ENCODE assay signal across 8 cellular contexts in genomic region chr12:49838973-49839633, GRCh38.
A peak's percentile ranks its signal among the peaks of the same experiment; 100 is the strongest.
DNase-seq lines count a peak whose midpoint lies in the region; ATAC-seq and TF ChIP-seq lines count a peak whose summit lies in the region.

No MANE protein-coding gene starts in this region.

- H3K27me3 ChIP-seq in RWPE2 (ENCODE audit: insufficient read depth, poor library complexity, severe bottlenecking) (no peaks in the 10 kb centered on the region), neutrophil (no peaks in the 10 kb centered on the region)

- no peaks in the 10 kb centered on the region for H3K27me3 Mint-ChIP-seq in effector memory CD8-positive, alpha-beta T cell

- DNase-seq in NCI-H2196 (lab: John Stamatoyannopoulos, UW; ENCODE audit: unreplicated experiment) (peak; percentile 47), NCI-H2196 treated with DMSO at 0.1 percent for 48 hours (lab: John Stamatoyannopoulos, UW; ENCODE audit: unreplicated experiment) (no peak), HFF-Myc (ENCODE audit: extremely low read depth, low read depth) (no peak), RWPE2 (ENCODE audit: low spot score) (no peak)
- peak; percentile 35 to 45 (median 40) for DNase-seq in effector memory CD8-positive, alpha-beta T cell
- no peak for DNase-seq in NK-92 treated with Interleukin-12 subunit alpha and Interleukin-12 subunit beta, amount 100 ng/mL, for 24 hours (lab: John Stamatoyannopoulos, UW)

- peak; percentile 68 for TF ChIP-seq CTCF in HFF-Myc (IDR thresholded peaks at IDR 0.05; ENCODE audit: low read depth, low read length, missing control alignments)
- peak; percentile 77 for TF ChIP-seq CTCF in RWPE2 (IDR thresholded peaks at IDR 0.05; ENCODE audit: poor library complexity, severe bottlenecking)
- peak; percentile 74 for TF ChIP-seq CTCF in neutrophil (IDR thresholded peaks at IDR 0.05)

- H3K9me3 Mint-ChIP-seq in effector memory CD8-positive, alpha-beta T cell = no peaks in the 10 kb centered on the region

- H3K9me3 ChIP-seq in RWPE2 (ENCODE audit: severe bottlenecking) (no peaks in the 10 kb centered on the region), neutrophil (no peaks in the 10 kb centered on the region)

- ATAC-seq in RWPE2 (ENCODE audit: low read depth) = no peak
- peak; percentile 17 for ATAC-seq in effector memory CD8-positive, alpha-beta T cell (replicated peaks)
- ATAC-seq in GM19324 (IDR thresholded peaks at IDR 0.05; ENCODE audit: low FRiP score, unreplicated experiment) = no peak

- no peak overlapping the region for H3K4me3 ChIP-seq in HFF-Myc (replicated peaks; ENCODE audit: low read depth, low read length)
- no peak overlapping the region for H3K4me3 ChIP-seq in RWPE2 (ENCODE audit: severe bottlenecking)
- no peak overlapping the region for H3K4me3 ChIP-seq in neutrophil (ENCODE audit: low read depth in 1 of 2, low read length in 1 of 2)

- H3K4me1 ChIP-seq in RWPE2 (ENCODE audit: insufficient read depth, poor library complexity, severe bottlenecking) (peaks cover 6% of the 10 kb centered on the region), neutrophil (ENCODE audit: control insufficient read depth in 1 of 2, insufficient read depth in 1 of 2, low read depth in 1 of 2, low read length in 1 of 2) (peaks cover 15 to 19% of the 10 kb centered on the region in 2 experiments)

- no peak overlapping the region for H3K4me3 Mint-ChIP-seq in effector memory CD8-positive, alpha-beta T cell

- no peaks in the 10 kb centered on the region for H3K36me3 ChIP-seq in RWPE2 (ENCODE audit: low read depth)
- no peaks in the 10 kb centered on the region for H3K36me3 ChIP-seq in neutrophil

- H3K36me3 Mint-ChIP-seq in effector memory CD8-positive, alpha-beta T cell (ENCODE audit: insufficient read depth) = peaks cover 11% of the 10 kb centered on the region

- no peak overlapping the region for H3K27ac Mint-ChIP-seq in effector memory CD8-positive, alpha-beta T cell

- peaks cover 13 to 23% of the 10 kb centered on the region in 2 donors for H3K4me1 Mint-ChIP-seq in effector memory CD8-positive, alpha-beta T cell (ENCODE audit: low read depth in 2 of 2)

- H3K27ac ChIP-seq in RWPE2 (ENCODE audit: poor library complexity, severe bottlenecking) = no peak overlapping the region
- H3K27ac ChIP-seq in neutrophil = no peak overlapping the region

Comparison
In these comparisons a context has a peak if more than half of its experiments do, and no peak if none do; other contexts are left out.
1. DNase-seq: peak in NCI-H2196 (single experiment) and effector memory CD8-positive, alpha-beta T cell (3 of 3); none in NCI-H2196 treated with DMSO at 0.1 percent for 48 hours (single experiment), HFF-Myc (single experiment), RWPE2 (single experiment) and NK-92 treated with Interleukin-12 subunit alpha and Interleukin-12 subunit beta, amount 100 ng/mL, for 24 hours (single experiment).
2. Peak in every context shown above with its lines, with median percentiles within 50 percentile points of each other: CTCF ChIP-seq.